In the genomic region with DNA sequence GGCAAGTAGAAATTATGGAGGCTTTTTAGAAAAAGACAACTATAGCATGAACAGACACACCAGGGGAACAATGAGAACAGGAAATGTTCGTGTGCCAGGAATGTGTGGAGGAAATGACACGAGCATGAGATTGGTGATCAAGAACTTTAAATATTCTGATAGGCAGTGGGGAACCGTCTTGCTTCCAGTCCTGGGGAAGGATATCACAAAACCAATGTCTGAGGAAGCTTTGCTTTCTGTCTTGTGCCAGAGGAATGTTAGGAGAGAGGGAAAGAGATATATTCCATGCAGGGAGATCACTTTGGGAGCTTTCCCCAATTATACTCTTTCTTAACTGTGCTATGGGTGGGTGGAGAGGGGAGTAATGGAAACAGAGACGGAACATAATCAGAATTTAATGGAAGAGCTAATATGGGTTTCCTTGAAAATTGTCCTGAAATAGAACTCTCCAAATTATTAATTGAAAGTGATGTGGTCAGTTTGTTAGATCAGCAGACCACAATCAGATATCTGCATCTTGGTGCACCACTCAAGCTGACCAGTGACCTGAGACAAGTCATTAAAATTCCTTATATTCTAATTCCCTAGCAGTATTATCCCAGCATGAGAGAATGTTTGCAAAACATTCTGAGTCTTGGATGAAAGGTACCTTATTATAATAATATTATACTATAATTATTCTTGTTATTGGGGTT, we compare ENCODE assay signal across 27 cellular contexts.
DNase-seq lines count a peak whose midpoint lies in the region; ATAC-seq lines count a peak whose summit lies in the region.
"Had no signal": no experiment of that assay in that cellular context is flagged by ENCODE, and none has a peak within 500 bp of the region (broad histone marks: within the 10 kb centered on the region; RNA-seq: fewer than 3 reads in every experiment).

No MANE protein-coding gene starts in this region.

- H3K27ac ChIP-seq in HUES6 (ENCODE audit: low read depth, low read length): peak overlapping the region; percentile 58
- H3K27ac ChIP-seq: gastrocnemius medialis, GM23248, neutrophil, RWPE1, thoracic aorta had no signal

- H3K27me3 ChIP-seq in HUES6 (ENCODE audit: control insufficient read depth, insufficient read depth, low read length): no peaks in the 10 kb centered on the region
- H3K27me3 ChIP-seq: dorsolateral prefrontal cortex, gastrocnemius medialis, neutrophil had no signal

- H3K4me1 Mint-ChIP-seq in stimulated activated effector memory CD8-positive, alpha-beta T cell treated with anti-CD3 and anti-CD28 coated beads, Interleukin-12 subunit alpha, Interleukin-12 subunit beta, amount 100 ng/mL, for 72 hours: no peaks in the 10 kb centered on the region
- H3K4me1 Mint-ChIP-seq: activated B cell treated with CpG ODN at 0.5 μM for 24 hours had no signal

- no peaks in the 10 kb centered on the region for H3K36me3 ChIP-seq in HUES6 (ENCODE audit: control insufficient read depth, insufficient read depth, low read length)
- H3K36me3 ChIP-seq: gastrocnemius medialis, neutrophil, thoracic aorta had no signal

- no peak overlapping the region for H3K9ac ChIP-seq in HUES6 (ENCODE audit: low read length)
- H3K9ac ChIP-seq: GM23248 had no signal

- no peak overlapping the region for H3K4me3 Mint-ChIP-seq in stimulated activated effector memory CD8-positive, alpha-beta T cell treated with anti-CD3 and anti-CD28 coated beads, Interleukin-12 subunit alpha, Interleukin-12 subunit beta, amount 100 ng/mL, for 72 hours
- H3K4me3 Mint-ChIP-seq: activated B cell treated with CpG ODN at 0.5 μM for 24 hours; activated T-cell treated with anti-CD3 and anti-CD28 coated beads, Interleukin-2, amount 50 U/mL, for 24 hours; CD4-positive, alpha-beta T cell had no signal

- no peak overlapping the region for H3K27ac Mint-ChIP-seq in stimulated activated effector memory CD8-positive, alpha-beta T cell treated with anti-CD3 and anti-CD28 coated beads, Interleukin-12 subunit alpha, Interleukin-12 subunit beta, amount 100 ng/mL, for 72 hours
- H3K27ac Mint-ChIP-seq: activated B cell treated with CpG ODN at 0.5 μM for 24 hours; activated T-cell treated with anti-CD3 and anti-CD28 coated beads, Interleukin-2, amount 50 U/mL, for 24 hours; CD4-positive, alpha-beta T cell had no signal

- H3K4me3 ChIP-seq in HUES6 (ENCODE audit: low read depth, low read length): no peak overlapping the region
- H3K4me3 ChIP-seq: dorsolateral prefrontal cortex, gastrocnemius medialis, GM23248, thoracic aorta had no signal

- H3K4me1 ChIP-seq in HUES6 (ENCODE audit: control insufficient read depth, insufficient read depth, low read length): peaks cover 62% of the 10 kb centered on the region

- no peaks in the 10 kb centered on the region for H3K9me3 ChIP-seq in HUES6 (ENCODE audit: control insufficient read depth, insufficient read depth, low read depth, low read length)
- H3K9me3 ChIP-seq: gastrocnemius medialis, neutrophil, thoracic aorta had no signal

- no peak for ATAC-seq in stimulated activated effector memory CD8-positive, alpha-beta T cell treated with anti-CD3 and anti-CD28 coated beads, Interleukin-12 subunit alpha, Interleukin-12 subunit beta, amount 100 ng/mL, for 72 hours
- ATAC-seq: gastrocnemius medialis had no signal

- peak; percentile 91 for DNase-seq in dermis blood vessel endothelial cell
- peak; percentile 23 for DNase-seq in kidney tubule cell (ENCODE audit: low spot score)
- peak; percentile 83 for DNase-seq in pulmonary artery endothelial cell (ENCODE audit: low read depth, low spot score)
- DNase-seq in NCI-H524 treated with DMSO at 0.1 percent for 48 hours (lab: John Stamatoyannopoulos, UW): no peak
- no peak for DNase-seq in stimulated activated effector memory CD8-positive, alpha-beta T cell treated with anti-CD3 and anti-CD28 coated beads, Interleukin-12 subunit alpha, Interleukin-12 subunit beta, amount 100 ng/mL, for 72 hours (ENCODE audit: low spot score in 2 of 2)
- DNase-seq in hepatic stellate cell (ENCODE audit: low spot score): no peak
- no peak for DNase-seq in stimulated activated CD4-positive, alpha-beta T cell treated with anti-CD3 and anti-CD28 coated beads, Interleukin-15, amount 100 ng/mL, for 24 hours
- DNase-seq: activated B cell treated with CpG ODN at 0.5 μM for 24 hours; activated CD8-positive, alpha-beta memory T cell treated with anti-CD3 and anti-CD28 coated beads for 24 hours; activated naive CD4-positive, alpha-beta T cell; activated T-cell treated with anti-CD3 and anti-CD28 coated beads, Interleukin-2, amount 50 U/mL, for 24 hours; CD4-positive, alpha-beta T cell; dorsolateral prefrontal cortex; erythroblast; gastrocnemius medialis; GM23248; KBM-7; NCI-H1436 treated with DMSO at 0.1 percent for 48 hours; NCI-H524; small intestine; stimulated activated CD4-positive, alpha-beta T cell treated with anti-CD3 and anti-CD28 coated beads, Interleukin-4, amount 100 ng/mL, for 1 hour; stimulated activated naive CD4-positive, alpha-beta T cell treated with Interleukin-2 at 50 U/mL for 16 hours; T-helper 9 cell had no signal

- no peaks in the 10 kb centered on the region for H3K36me3 Mint-ChIP-seq in stimulated activated effector memory CD8-positive, alpha-beta T cell treated with anti-CD3 and anti-CD28 coated beads, Interleukin-12 subunit alpha, Interleukin-12 subunit beta, amount 100 ng/mL, for 72 hours

- no peaks in the 10 kb centered on the region for H3K9me3 Mint-ChIP-seq in stimulated activated effector memory CD8-positive, alpha-beta T cell treated with anti-CD3 and anti-CD28 coated beads, Interleukin-12 subunit alpha, Interleukin-12 subunit beta, amount 100 ng/mL, for 72 hours
- H3K9me3 Mint-ChIP-seq: activated T-cell treated with anti-CD3 and anti-CD28 coated beads, Interleukin-2, amount 50 U/mL, for 24 hours; CD4-positive, alpha-beta T cell had no signal

Comparison
In these comparisons a context has a peak if more than half of its experiments do, and no peak if none do; other contexts are left out.
1. DNase-seq: peak in dermis blood vessel endothelial cell (single experiment), kidney tubule cell (single experiment) and pulmonary artery endothelial cell (single experiment); none in NCI-H524 treated with DMSO at 0.1 percent for 48 hours (single experiment), stimulated activated effector memory CD8-positive, alpha-beta T cell treated with anti-CD3 and anti-CD28 coated beads, Interleukin-12 subunit alpha, Interleukin-12 subunit beta, amount 100 ng/mL, for 72 hours (0 of 2), hepatic stellate cell (single experiment) and stimulated activated CD4-positive, alpha-beta T cell treated with anti-CD3 and anti-CD28 coated beads, Interleukin-15, amount 100 ng/mL, for 24 hours (single experiment).